Comparison of ENCODE assay signal across 14 cellular contexts in genomic region chr12:19410211-19410610, GRCh38. TPM values are rescaled to one million over a fixed set of nuclear protein-coding genes. Genes with fewer than 3 reads are reported as not detected.
DNase-seq lines count a peak whose midpoint lies in the region; ATAC-seq, FAIRE-seq and TF ChIP-seq lines count a peak whose summit lies in the region.
"Had no signal": no experiment of that assay in that cellular context is flagged by ENCODE, and none has a peak within 500 bp of the region (broad histone marks: within the 10 kb centered on the region; RNA-seq: fewer than 3 reads in every experiment).

No MANE protein-coding gene starts in this region.

- H4K8ac ChIP-seq in H1 (ENCODE audit: extremely low read depth, insufficient read depth, low read length) (no peak overlapping the region), mesenchymal stem cell (ENCODE audit: low read length) (no peak overlapping the region)

- H3K4me1 ChIP-seq in A673 (ENCODE audit: insufficient read depth, low read length, poor library complexity, severe bottlenecking), result peaks cover 28% of the 10 kb centered on the region
- peaks cover 32% of the 10 kb centered on the region for H3K4me1 ChIP-seq in HUES64 (ENCODE audit: insufficient read depth, low read length)
- H3K4me1 ChIP-seq in H1 (replicated peaks in 1 of 4; ENCODE audit: control insufficient read depth in 3 of 4, insufficient read depth in 4 of 4, low read length in 3 of 4), result peaks cover 8 to 13% (median 9%) of the 10 kb centered on the region in 4 experiments; a peak in 5 of 7 replicates
- H3K4me1 ChIP-seq in mesenchymal stem cell (ENCODE audit: control insufficient read depth, insufficient read depth, low read depth, low read length), result no peaks in the 10 kb centered on the region

- H3K9ac ChIP-seq in HUES64 (ENCODE audit: low read depth, low read length), result no peak overlapping the region
- H3K9ac ChIP-seq in H1 (replicated peaks in 1 of 4; ENCODE audit: extremely low read depth in 1 of 4, low read depth in 3 of 4, low read length in 3 of 4), result no peak overlapping the region
- no peak overlapping the region for H3K9ac ChIP-seq in mesenchymal stem cell (ENCODE audit: low read length)

- H3K18ac ChIP-seq in H1 (ENCODE audit: extremely low read depth, low read length), result peak overlapping the region; percentile 51; the same call in 1 of the 2 replicates
- H3K18ac ChIP-seq in mesenchymal stem cell (ENCODE audit: low read depth in 1 of 2, low read length in 2 of 2), result no peak overlapping the region

- TF ChIP-seq EP300 in H1 (IDR thresholded peaks at IDR 0.05; ENCODE audit: borderline replicate concordance in 1 of 2, low read depth in 2 of 2, low read length in 2 of 2), result no peak

- H3K4me2 ChIP-seq in H1 (ENCODE audit: insufficient read depth in 1 of 2, low read depth in 2 of 2, low read length in 2 of 2) (no peak overlapping the region), mesenchymal stem cell (ENCODE audit: low read length, poor library complexity, severe bottlenecking) (no peak overlapping the region)

- H3K27me3 ChIP-seq in A673 (replicated peaks; ENCODE audit: insufficient read depth, low read depth, low read length, poor library complexity) (no peaks in the 10 kb centered on the region), HUES64 (ENCODE audit: insufficient read depth, low read length) (no peaks in the 10 kb centered on the region), H1 (replicated peaks in 1 of 4; ENCODE audit: control insufficient read depth in 3 of 4, extremely low read depth in 1 of 4, insufficient read depth in 3 of 4, low read length in 3 of 4) (no peaks in the 10 kb centered on the region), mesenchymal stem cell (ENCODE audit: control insufficient read depth in 1 of 2, insufficient read depth in 1 of 2, low read length in 2 of 2) (no peaks in the 10 kb centered on the region)
- H3K27me3 ChIP-seq: ovary had no signal

- H2BK120ac ChIP-seq in H1 (replicated peaks; ENCODE audit: low read depth, low read length) (peak overlapping the region; percentile 80), mesenchymal stem cell (ENCODE audit: low read depth, low read length) (no peak overlapping the region)

- H3K9me3 ChIP-seq in A673 (ENCODE audit: low read depth, low read length, poor library complexity, severe bottlenecking) (no peaks in the 10 kb centered on the region), HUES64 (ENCODE audit: insufficient read depth, low read depth, low read length) (no peaks in the 10 kb centered on the region), H1 (ENCODE audit: insufficient read depth in 2 of 2, low read depth in 1 of 2, low read length in 1 of 2) (no peaks in the 10 kb centered on the region), mesenchymal stem cell (ENCODE audit: control insufficient read depth, low read length) (no peaks in the 10 kb centered on the region)
- H3K9me3 ChIP-seq: ovary had no signal

- FAIRE-seq in H1 (lab: Jason Lieb, UNC), result no peak
- FAIRE-seq: bronchial epithelial cell, GM12878, TTC549 had no signal

- intact Hi-C loops in A673 (cut with micrococcal nuclease; ENCODE audit: unreplicated experiment), result no loop called here

- H3K14ac ChIP-seq in H1 (ENCODE audit: insufficient read length), result no peak overlapping the region
- no peak overlapping the region for H3K14ac ChIP-seq in mesenchymal stem cell (ENCODE audit: low read length in 2 of 2)

- 42% methylated on average over 6 of the region's 6 CpGs for WGBS in HUES64
- WGBS in H1 (ENCODE audit: extremely low coverage in 1 of 2, insufficient coverage in 1 of 2, insufficient read length in 1 of 2, insufficient replicate concordance in 2 of 2, low coverage in 1 of 2, low lambda C conversion rate in 2 of 2, missing lambda C conversion rate in 1 of 2), 2 experiments, result 74% methylated on average over 6 of the region's 6 CpGs; no CpG with 5 or more reads in 1 of the 2 experiments
- WGBS in mesenchymal stem cell, result 51% methylated on average over 5 of the region's 6 CpGs

- no TSS peak for BruUV-seq in A673 (replicated peaks; lab: Mats Ljungman, UMichigan)

- no peaks in the 10 kb centered on the region for H3K79me2 ChIP-seq in H1 (ENCODE audit: control insufficient read depth in 1 of 2, insufficient read depth in 2 of 2, low read length in 2 of 2)

- H3K56ac ChIP-seq in H1 (replicated peaks; ENCODE audit: insufficient read length, low read depth, low read length), result no peak overlapping the region

- H4K20me1 ChIP-seq in H1 (replicated peaks in 1 of 2; ENCODE audit: control insufficient read depth in 1 of 2, insufficient read depth in 2 of 2, low read length in 2 of 2), result no peaks in the 10 kb centered on the region

- no peaks in the 10 kb centered on the region for H3K23me2 ChIP-seq in H1 (ENCODE audit: low read depth, low read length)

- no peak overlapping the region for H2AK5ac ChIP-seq in H1 (ENCODE audit: low read depth, low read length)
- no peak overlapping the region for H2AK5ac ChIP-seq in mesenchymal stem cell (ENCODE audit: low read length, severe bottlenecking)

- TF ChIP-seq POLR2A in H1 (IDR thresholded peaks at IDR 0.05; ENCODE audit: control extremely low read depth in 1 of 2, low read depth in 2 of 2, low read length in 2 of 2), result no peak

- CTCF ChIA-PET in A673 (lab: Charles Lee) (no interaction called here), H1 (lab: Charles Lee; ENCODE audit: partially characterized antibody) (interaction anchor here (0.6 kb wide), 1 partner anchor 460 kb away, joined by 3 read pairs; no protein-coding TSS in a partner anchor)

- peak overlapping the region; percentile 0 for H4K91ac ChIP-seq in H1 (replicated peaks; ENCODE audit: insufficient read length, low read length)
- no peak overlapping the region for H4K91ac ChIP-seq in mesenchymal stem cell (ENCODE audit: low read length)

- no peak overlapping the region for H3K23ac ChIP-seq in H1 (ENCODE audit: insufficient read length)
- H3K23ac ChIP-seq in mesenchymal stem cell (ENCODE audit: low read length in 2 of 2), result no peak overlapping the region

- no peak for TF ChIP-seq RAD21 in H1 (IDR thresholded peaks at IDR 0.05 in 1 of 2, conservative IDR thresholded peaks at IDR 0.05 in 1 of 2; ENCODE audit: low read depth in 2 of 2, low read length in 2 of 2)

- H2AFZ ChIP-seq in H1 (ENCODE audit: low read length) (peak overlapping the region; percentile 59; the same call in 1 of the 2 replicates), mesenchymal stem cell (ENCODE audit: low read depth, low read length) (no peak overlapping the region)

- POLR2A ChIA-PET in A673 (lab: Charles Lee; ENCODE audit: low non-redundant PET) (no interaction called here), H1 (lab: Charles Lee; ENCODE audit: partially characterized antibody) (interaction anchor here (1.0 to 1.5 kb wide), 3 partner anchors 9 to 41 kb away, joined by 3 read pairs; no protein-coding TSS in a partner anchor)

- H2BK15ac ChIP-seq in H1 (ENCODE audit: low read length) (no peak overlapping the region), mesenchymal stem cell (ENCODE audit: low read depth, poor library complexity, severe bottlenecking) (no peak overlapping the region)

- H2BK12ac ChIP-seq in H1 (ENCODE audit: low read depth, low read length) (no peak overlapping the region), mesenchymal stem cell (ENCODE audit: low read length in 2 of 2) (no peak overlapping the region)

- H2BK5ac ChIP-seq in H1 (ENCODE audit: low read depth, low read length) (peak overlapping the region; percentile 8; the same call in 1 of the 2 replicates), mesenchymal stem cell (ENCODE audit: low read depth, low read length, poor library complexity, severe bottlenecking) (no peak overlapping the region)

- H3K4ac ChIP-seq in H1 (replicated peaks; ENCODE audit: insufficient read length, low read depth, low read length) (no peak overlapping the region), mesenchymal stem cell (ENCODE audit: low read depth in 1 of 2, low read length in 2 of 2) (no peak overlapping the region)

- no peak overlapping the region for H4K5ac ChIP-seq in H1 (ENCODE audit: insufficient read length, low read depth, low read length)

- H3K27ac ChIP-seq in A673 (ENCODE audit: low read depth, low read length, poor library complexity, severe bottlenecking) (peak overlapping the region; percentile 66), HUES64 (ENCODE audit: low read depth, low read length) (peak overlapping the region; percentile 84), H1 (ENCODE audit: low read depth, low read length) (no peak overlapping the region), mesenchymal stem cell (ENCODE audit: low read length, poor library complexity, severe bottlenecking) (no peak overlapping the region)
- H3K27ac ChIP-seq: ovary had no signal

- DNase-seq in A673 (ENCODE audit: low spot score) (peak; percentile 81), H1 (ENCODE audit: low read depth in 1 of 2, low spot score in 2 of 2) (no peak), mesenchymal stem cell (peak; percentile 19), foreskin fibroblast (no peak), NCI-H526 (lab: John Stamatoyannopoulos, UW) (no peak)
- DNase-seq in central memory CD4-positive, alpha-beta T cell, result no peak
- DNase-seq: activated gamma-delta T cell treated with Interleukin-2 at 50 U/mL for 16 hours; ovary; stimulated activated CD4-positive, alpha-beta T cell treated with anti-CD3 and anti-CD28 coated beads, Interleukin-1b, Interleukin-23, amount 100 ng/mL, for 48 hours had no signal

- no peak for TF ChIP-seq CTCF in A673 (conservative IDR thresholded peaks at IDR 0.05; ENCODE audit: low read depth, low read length)
- no peak for TF ChIP-seq CTCF in H1 (IDR thresholded peaks at IDR 0.05; ENCODE audit: control extremely low read depth in 1 of 3, insufficient read depth in 1 of 3, low read depth in 1 of 3, low read length in 3 of 3)
- no peak for TF ChIP-seq CTCF in foreskin fibroblast (IDR thresholded peaks at IDR 0.05; ENCODE audit: low read depth, low read length)

- ATAC-seq in HG02981 (IDR thresholded peaks at IDR 0.05; ENCODE audit: unreplicated experiment), result no peak
- ATAC-seq: GM12878 had no signal

- 0 out of 2 replicates have a peak overlapping the region, but pooled peaks have one; percentile 43 for H2BK20ac ChIP-seq in H1 (ENCODE audit: low read length)

- H3K4me3 ChIP-seq in A673 (ENCODE audit: low read depth, low read length, poor library complexity, severe bottlenecking) (no peak overlapping the region), HUES64 (ENCODE audit: low read length) (no peak overlapping the region), H1 (ENCODE audit: extremely low read depth in 1 of 4, insufficient read depth in 2 of 4, low read depth in 3 of 4, low read length in 4 of 4) (no peak overlapping the region), mesenchymal stem cell (ENCODE audit: insufficient read depth in 1 of 2, low read depth in 1 of 2, low read length in 2 of 2) (no peak overlapping the region), foreskin fibroblast (ENCODE audit: low read depth in 1 of 2, low read length in 2 of 2) (no peak overlapping the region)
- H3K4me3 ChIP-seq: GM12878, ovary had no signal

- H3K36me3 ChIP-seq in A673 (ENCODE audit: insufficient read depth, low read length, poor library complexity, severe bottlenecking), result no peaks in the 10 kb centered on the region
- H3K36me3 ChIP-seq in HUES64 (ENCODE audit: insufficient read depth, low read length), result no peaks in the 10 kb centered on the region
- H3K36me3 ChIP-seq in H1 (ENCODE audit: control insufficient read depth in 2 of 4, insufficient read depth in 4 of 4, low read length in 3 of 4), result no peaks in the 10 kb centered on the region
- no peaks in the 10 kb centered on the region for H3K36me3 ChIP-seq in mesenchymal stem cell (ENCODE audit: control insufficient read depth in 1 of 2, insufficient read depth in 2 of 2, low read depth in 1 of 2, low read length in 2 of 2)
- H3K36me3 ChIP-seq: ovary had no signal

- H3K79me1 ChIP-seq in H1 (ENCODE audit: low read depth, low read length) (no peaks in the 10 kb centered on the region), mesenchymal stem cell (replicated peaks; ENCODE audit: low read length, poor library complexity, severe bottlenecking) (no peaks in the 10 kb centered on the region)

RNA-seq across cellular contexts. Expression of gene AEBP2, which starts 29.1 kb away (rescaled TPM):
- 47.6 and 48.8 TPM in 2 replicates for total RNA-seq in A673 (2021)
- polyA plus RNA-seq in HUES64 (2013, experiment 1 of 2), result 21.8 TPM
- polyA plus RNA-seq in HUES64 (2013, experiment 2 of 2), result 24.3 TPM
- 56.9 and 61.4 TPM in 2 replicates for total RNA-seq in H1 (2021; fragmentation: NEBNext Ultra II Directional; extraction: Animal tissue kit (Norgen Biotek cat#: 25700))
- 10.6 and 13.6 TPM in 2 replicates for polyA plus RNA-seq in H1 (2011; rRNA removed)
- 16.7 TPM for polyA plus RNA-seq in H1 (2011; cell fraction: cytosol; rRNA removed)
- 8.0 TPM for polyA plus RNA-seq in H1 (2011; cell fraction: nucleus; rRNA removed)
- polyA plus RNA-seq in H1 (2012, experiment 1 of 2), result 33.6 to 56.8 TPM (median 46.3 TPM) in 4 replicates
- polyA plus RNA-seq in H1 (2012, experiment 2 of 2), result 4.7 TPM
- 41.4 TPM for polyA plus RNA-seq in H1 (2013, experiment 1 of 2)
- polyA plus RNA-seq in H1 (2013, experiment 2 of 2), result 43.0 TPM
- 29.2 and 29.5 TPM in 2 replicates for polyA minus RNA-seq in H1 (2011; rRNA and poly(A)+ RNA removed)
- polyA minus RNA-seq in H1 (2011; cell fraction: cytosol; rRNA and poly(A)+ RNA removed), result 26.0 TPM
- polyA minus RNA-seq in H1 (2011; cell fraction: nucleus; rRNA and poly(A)+ RNA removed), result 33.3 TPM
- 30.7 TPM for polyA plus RNA-seq in mesenchymal stem cell (2013, experiment 1 of 2)
- 32.7 TPM for polyA plus RNA-seq in mesenchymal stem cell (2013, experiment 2 of 2)

Comparison
In these comparisons a context has a peak if more than half of its experiments do, and no peak if none do; other contexts are left out.
1. DNase-seq: peak in A673 (single experiment) and mesenchymal stem cell (single experiment); none in H1 (0 of 2), foreskin fibroblast (0 of 2), central memory CD4-positive, alpha-beta T cell (single experiment) and NCI-H526 (0 of 2).
2. H3K27ac ChIP-seq: peak in A673 (single experiment) and HUES64 (single experiment); none in H1 (single experiment) and mesenchymal stem cell (single experiment).